28 cellular contexts compared by ENCODE assay signal in genomic region chr11:19805827-19806226, GRCh38.
"Had no signal": no experiment of that assay in that cellular context is flagged by ENCODE, and none has a peak within 500 bp of the region (broad histone marks: within the 10 kb centered on the region; RNA-seq: fewer than 3 reads in every experiment).

No MANE protein-coding gene starts in this region.

- H3K27ac Mint-ChIP-seq: activated CD4-positive, alpha-beta T cell treated with anti-CD3 and anti-CD28 coated beads, Interleukin-2, amount 10 ng/mL, durations not matched to agents 24 days and 14 days; activated CD8-positive, alpha-beta memory T cell treated with anti-CD3 and anti-CD28 coated beads, Interleukin-2, amount 10 ng/mL, durations not matched to agents 7 days and 5 days; activated CD8-positive, alpha-beta T cell treated with anti-CD3 and anti-CD28 coated beads for 36 hours; activated naive CD8-positive, alpha-beta T cell treated with anti-CD3 and anti-CD28 coated beads, Interleukin-2, amount 50 U/mL, for 24 hours; immature natural killer cell; mesothelial cell of epicardium; natural killer cell treated with Interleukin-12 subunit alpha and Interleukin-12 subunit beta and Interleukin-15 and Interleukin-18, amount 100 ng/mL, for 72 hours; stimulated activated naive B cell treated with anti-CD40 and anti-IgM and Interleukin-4, amounts not matched to agents 10 μg/mL and 1 μg/mL and 100 μg/mL, for 72 hours had no signal

- H3K27me3 ChIP-seq: breast epithelium, pancreas, right lobe of liver, upper lobe of left lung had no signal

- H3K4me1 Mint-ChIP-seq: activated CD4-positive, alpha-beta T cell treated with anti-CD3 and anti-CD28 coated beads, Interleukin-2, amount 10 ng/mL, durations not matched to agents 24 days and 14 days; activated CD8-positive, alpha-beta memory T cell treated with anti-CD3 and anti-CD28 coated beads, Interleukin-2, amount 10 ng/mL, durations not matched to agents 7 days and 5 days; activated naive CD8-positive, alpha-beta T cell treated with anti-CD3 and anti-CD28 coated beads, Interleukin-2, amount 50 U/mL, for 24 hours; immature natural killer cell; stimulated activated naive B cell treated with anti-CD40 and anti-IgM and Interleukin-4, amounts not matched to agents 10 μg/mL and 1 μg/mL and 100 μg/mL, for 72 hours had no signal

- H3K4me2 ChIP-seq: SK-N-SH, smooth muscle cell had no signal

- ATAC-seq: activated CD4-positive, CD25-positive, alpha-beta regulatory T cell treated with anti-CD3 and anti-CD28 coated beads, Interleukin-2, amount 50 U/mL, for 24 hours; activated CD8-positive, alpha-beta memory T cell treated with anti-CD3 and anti-CD28 coated beads, Interleukin-2, amount 10 ng/mL, durations not matched to agents 7 days and 5 days; activated CD8-positive, alpha-beta T cell treated with anti-CD3 and anti-CD28 coated beads for 36 hours; activated naive CD8-positive, alpha-beta T cell treated with anti-CD3 and anti-CD28 coated beads, Interleukin-2, amount 50 U/mL, for 24 hours; foreskin keratinocyte; natural killer cell treated with Interleukin-12 subunit alpha and Interleukin-12 subunit beta and Interleukin-15 and Interleukin-18, amount 100 ng/mL, for 72 hours; pancreas; stimulated activated naive B cell treated with anti-CD40 and anti-IgM and Interleukin-4, amounts not matched to agents 10 μg/mL and 1 μg/mL and 100 μg/mL, for 72 hours had no signal

- H3K27me3 Mint-ChIP-seq: activated CD8-positive, alpha-beta memory T cell treated with anti-CD3 and anti-CD28 coated beads, Interleukin-2, amount 10 ng/mL, durations not matched to agents 7 days and 5 days; activated CD8-positive, alpha-beta T cell treated with anti-CD3 and anti-CD28 coated beads for 36 hours had no signal

- H3K4me3 Mint-ChIP-seq: activated CD4-positive, alpha-beta T cell treated with anti-CD3 and anti-CD28 coated beads, Interleukin-2, amount 10 ng/mL, durations not matched to agents 24 days and 14 days; activated CD8-positive, alpha-beta memory T cell treated with anti-CD3 and anti-CD28 coated beads, Interleukin-2, amount 10 ng/mL, durations not matched to agents 7 days and 5 days; activated CD8-positive, alpha-beta T cell treated with anti-CD3 and anti-CD28 coated beads for 36 hours; activated naive CD8-positive, alpha-beta T cell treated with anti-CD3 and anti-CD28 coated beads, Interleukin-2, amount 50 U/mL, for 24 hours; immature natural killer cell; mesothelial cell of epicardium; natural killer cell treated with Interleukin-12 subunit alpha and Interleukin-12 subunit beta and Interleukin-15 and Interleukin-18, amount 100 ng/mL, for 72 hours; stimulated activated naive B cell treated with anti-CD40 and anti-IgM and Interleukin-4, amounts not matched to agents 10 μg/mL and 1 μg/mL and 100 μg/mL, for 72 hours had no signal

- H3K27ac ChIP-seq: breast epithelium, foreskin keratinocyte, left ventricle myocardium inferior, neutrophil, pancreas, right lobe of liver, thoracic aorta, upper lobe of left lung, VCaP had no signal

- H3K9me3 Mint-ChIP-seq: activated CD4-positive, alpha-beta T cell treated with anti-CD3 and anti-CD28 coated beads, Interleukin-2, amount 10 ng/mL, durations not matched to agents 24 days and 14 days; activated CD8-positive, alpha-beta T cell treated with anti-CD3 and anti-CD28 coated beads for 36 hours; activated naive CD8-positive, alpha-beta T cell treated with anti-CD3 and anti-CD28 coated beads, Interleukin-2, amount 50 U/mL, for 24 hours; immature natural killer cell; mesothelial cell of epicardium; natural killer cell treated with Interleukin-12 subunit alpha and Interleukin-12 subunit beta and Interleukin-15 and Interleukin-18, amount 100 ng/mL, for 72 hours; stimulated activated naive B cell treated with anti-CD40 and anti-IgM and Interleukin-4, amounts not matched to agents 10 μg/mL and 1 μg/mL and 100 μg/mL, for 72 hours had no signal

- DNase-seq: activated CD4-positive, alpha-beta T cell treated with anti-CD3 and anti-CD28 coated beads, Interleukin-2, amount 10 ng/mL, durations not matched to agents 24 days and 14 days; activated CD8-positive, alpha-beta memory T cell treated with anti-CD3 and anti-CD28 coated beads, Interleukin-2, amount 10 ng/mL, durations not matched to agents 7 days and 5 days; activated CD8-positive, alpha-beta T cell treated with anti-CD3 and anti-CD28 coated beads for 36 hours; activated effector memory CD4-positive, alpha-beta T cell treated with anti-CD3 and anti-CD28 coated beads, Interleukin-2, amount 50 U/mL, for 16 hours; activated naive CD4-positive, alpha-beta T cell treated with anti-CD3 and anti-CD28 coated beads, Interleukin-2, amount 50 U/mL, for 16 hours; activated naive CD8-positive, alpha-beta T cell treated with anti-CD3 and anti-CD28 coated beads, Interleukin-2, amount 50 U/mL, for 24 hours; activated T-cell treated with anti-CD3 and anti-CD28 coated beads for 4 hours; erythroblast; foreskin keratinocyte; immature natural killer cell; kidney glomerular epithelial cell; left ventricle myocardium inferior; mammary epithelial cell; pancreas; right lobe of liver; SK-N-SH; stimulated activated CD4-positive, alpha-beta T cell treated with anti-CD3 and anti-CD28 coated beads, Interleukin-2, amount 100 ng/mL, for 48 hours; stimulated activated CD8-positive, alpha-beta memory T cell treated with anti-CD3 and anti-CD28 coated beads, Interleukin-4, amount 100 ng/mL, for 48 hours; stimulated activated naive B cell treated with anti-CD40 and anti-IgM and Interleukin-4, amounts not matched to agents 10 μg/mL and 1 μg/mL and 100 μg/mL, for 72 hours; upper lobe of left lung had no signal

- H3K4me1 ChIP-seq: foreskin keratinocyte had no signal

- H3K36me3 ChIP-seq: breast epithelium, left ventricle myocardium inferior, neutrophil, pancreas, right lobe of liver, thoracic aorta, upper lobe of left lung had no signal

- H3K36me3 Mint-ChIP-seq: activated CD8-positive, alpha-beta memory T cell treated with anti-CD3 and anti-CD28 coated beads, Interleukin-2, amount 10 ng/mL, durations not matched to agents 7 days and 5 days; immature natural killer cell; mesothelial cell of epicardium; natural killer cell treated with Interleukin-12 subunit alpha and Interleukin-12 subunit beta and Interleukin-15 and Interleukin-18, amount 100 ng/mL, for 72 hours; stimulated activated naive B cell treated with anti-CD40 and anti-IgM and Interleukin-4, amounts not matched to agents 10 μg/mL and 1 μg/mL and 100 μg/mL, for 72 hours had no signal

- H3K4me3 ChIP-seq: breast epithelium, left ventricle myocardium inferior, pancreas, right lobe of liver, smooth muscle cell, thoracic aorta, upper lobe of left lung had no signal

- H3K9me2 ChIP-seq: SK-N-SH had no signal

- H3K9me3 ChIP-seq: breast epithelium, left ventricle myocardium inferior, neutrophil, pancreas, right lobe of liver, SK-N-SH, thoracic aorta, upper lobe of left lung had no signal
